ENCODE assay signal across 17 cellular contexts in genomic region chr17:15514469-15514868, GRCh38.
"Had no signal": no experiment of that assay in that cellular context is flagged by ENCODE, and none has a peak within 500 bp of the region (broad histone marks: within the 10 kb centered on the region; RNA-seq: fewer than 3 reads in every experiment).

No MANE protein-coding gene starts in this region.

- H3K27ac Mint-ChIP-seq: activated CD8-positive, alpha-beta memory T cell treated with anti-CD3 and anti-CD28 coated beads, Interleukin-2, amount 10 ng/mL, durations not matched to agents 7 days and 5 days; activated naive CD8-positive, alpha-beta T cell; activated T-cell treated with anti-CD3 and anti-CD28 coated beads, Interleukin-2, amount 50 U/mL, for 24 hours; stimulated activated naive CD8-positive, alpha-beta T cell treated with anti-CD3 and anti-CD28 coated beads, Interleukin-15, Interleukin-2, amounts not matched to agents 100 ng/mL and 50 ng/mL, for 24 hours had no signal

- H3K27me3 Mint-ChIP-seq: activated CD8-positive, alpha-beta memory T cell treated with anti-CD3 and anti-CD28 coated beads, Interleukin-2, amount 10 ng/mL, durations not matched to agents 7 days and 5 days; activated naive CD8-positive, alpha-beta T cell; activated T-cell treated with anti-CD3 and anti-CD28 coated beads, Interleukin-2, amount 50 U/mL, for 24 hours; stimulated activated naive CD8-positive, alpha-beta T cell treated with anti-CD3 and anti-CD28 coated beads, Interleukin-15, Interleukin-2, amounts not matched to agents 100 ng/mL and 50 ng/mL, for 24 hours had no signal

- H3K27me3 ChIP-seq: colonic mucosa, pancreas had no signal

- H3K4me3 Mint-ChIP-seq: activated CD8-positive, alpha-beta memory T cell treated with anti-CD3 and anti-CD28 coated beads, Interleukin-2, amount 10 ng/mL, durations not matched to agents 7 days and 5 days; activated naive CD8-positive, alpha-beta T cell; activated T-cell treated with anti-CD3 and anti-CD28 coated beads, Interleukin-2, amount 50 U/mL, for 24 hours; immature natural killer cell; neural crest cell; stimulated activated naive CD8-positive, alpha-beta T cell treated with anti-CD3 and anti-CD28 coated beads, Interleukin-15, Interleukin-2, amounts not matched to agents 100 ng/mL and 50 ng/mL, for 24 hours had no signal

- DNase-seq: activated CD4-positive, alpha-beta T cell treated with anti-CD3 and anti-CD28 coated beads for 1 hour; activated CD4-positive, alpha-beta T cell treated with anti-CD3 and anti-CD28 coated beads, Interleukin-2, amount 50 U/mL, for 48 hours; activated CD8-positive, alpha-beta memory T cell treated with anti-CD3 and anti-CD28 coated beads, Interleukin-2, amount 10 ng/mL, durations not matched to agents 7 days and 5 days; activated effector memory CD4-positive, alpha-beta T cell treated with anti-CD3 and anti-CD28 coated beads, Interleukin-2, amount 50 U/mL, for 16 hours; activated T-cell treated with anti-CD3 and anti-CD28 coated beads, Interleukin-2, amount 50 U/mL, for 24 hours; colonic mucosa; effector CD8-positive, alpha-beta T cell; immature natural killer cell; pancreas; stimulated activated CD4-positive, alpha-beta T cell treated with anti-CD3 and anti-CD28 coated beads, Interleukin-15, amount 100 ng/mL, for 24 hours; stimulated activated CD4-positive, alpha-beta T cell treated with anti-CD3 and anti-CD28 coated beads, Interleukin-4, amount 100 ng/mL, for 24 hours; SW 1271; T-helper 9 cell had no signal

- ATAC-seq: activated CD8-positive, alpha-beta memory T cell treated with anti-CD3 and anti-CD28 coated beads, Interleukin-2, amount 10 ng/mL, durations not matched to agents 7 days and 5 days had no signal

- H3K9me3 Mint-ChIP-seq: activated T-cell treated with anti-CD3 and anti-CD28 coated beads, Interleukin-2, amount 50 U/mL, for 24 hours; immature natural killer cell; neural crest cell; stimulated activated naive CD8-positive, alpha-beta T cell treated with anti-CD3 and anti-CD28 coated beads, Interleukin-15, Interleukin-2, amounts not matched to agents 100 ng/mL and 50 ng/mL, for 24 hours had no signal

- H3K9me3 ChIP-seq: colonic mucosa, pancreas, SJCRH30 had no signal

- H3K36me3 ChIP-seq: colonic mucosa, pancreas, SJCRH30 had no signal

- H3K27ac ChIP-seq: colonic mucosa, pancreas, SJCRH30 had no signal

- H3K4me3 ChIP-seq: colonic mucosa, pancreas, SJCRH30 had no signal

- H3K4me1 ChIP-seq: SJCRH30 had no signal

- H3K4me1 Mint-ChIP-seq: activated CD8-positive, alpha-beta memory T cell treated with anti-CD3 and anti-CD28 coated beads, Interleukin-2, amount 10 ng/mL, durations not matched to agents 7 days and 5 days had no signal
